In genomic region chr19:58546131-58546530, GRCh38 we compare ENCODE assay signal across 8 cellular contexts. TPM values are rescaled to one million over a fixed set of nuclear protein-coding genes. Genes with fewer than 3 reads are reported as not detected.
DNase-seq lines count a peak whose midpoint lies in the region; ATAC-seq, FAIRE-seq and TF ChIP-seq lines count a peak whose summit lies in the region.

No MANE protein-coding gene starts in this region.

- H2AFZ ChIP-seq in MM.1S (ENCODE audit: low read length) (no peak overlapping the region), neural cell (ENCODE audit: low read depth, low read length) (no peak overlapping the region)

- FAIRE-seq in urothelium cell line (lab: Jason Lieb, UNC) = no peak

- H4K20me1 ChIP-seq in MM.1S (ENCODE audit: insufficient read depth, low read length) = peaks cover 35% of the 10 kb centered on the region
- peaks cover 39% of the 10 kb centered on the region for H4K20me1 ChIP-seq in neural cell (ENCODE audit: insufficient read depth)

- peak overlapping the region; percentile 53 for H3K4me2 ChIP-seq in MM.1S (ENCODE audit: low read depth, low read length)
- peak overlapping the region; percentile 72 for H3K4me2 ChIP-seq in neural cell (ENCODE audit: low read length)

- H3K4me3 ChIP-seq in MM.1S (ENCODE audit: low read length) = peak overlapping the region; percentile 89
- H3K4me3 ChIP-seq in effector memory CD4-positive, alpha-beta T cell (ENCODE audit: insufficient read depth, low read depth, low read length, poor library complexity, severe bottlenecking) = peak overlapping the region; percentile 66
- H3K4me3 ChIP-seq in neural cell (ENCODE audit: low read length) = peak overlapping the region; percentile 96

- H3K9ac ChIP-seq in MM.1S (ENCODE audit: low read length) = peak overlapping the region; percentile 77; the same call in 1 of the 2 replicates
- peak overlapping the region; percentile 81 for H3K9ac ChIP-seq in neural cell (ENCODE audit: low read length)

- H3K4me1 ChIP-seq in MM.1S (ENCODE audit: low read length) = peaks cover 11% of the 10 kb centered on the region
- H3K4me1 ChIP-seq in effector memory CD4-positive, alpha-beta T cell (ENCODE audit: control insufficient read depth, insufficient read depth, low read length, poor library complexity, severe bottlenecking) = peaks cover 24% of the 10 kb centered on the region

- H3K9me3 ChIP-seq in MM.1S (replicated peaks; ENCODE audit: insufficient read depth, low read length) (no peaks in the 10 kb centered on the region), neural cell (ENCODE audit: low read length) (no peaks in the 10 kb centered on the region)
- no peaks in the 10 kb centered on the region for H3K9me3 ChIP-seq in effector memory CD4-positive, alpha-beta T cell (ENCODE audit: control insufficient read depth, low read length)

- peaks cover 14% of the 10 kb centered on the region; the same call in 1 of the 2 replicates for H3F3A ChIP-seq in MM.1S (ENCODE audit: insufficient read depth, low read length)
- no peaks in the 10 kb centered on the region for H3F3A ChIP-seq in neural cell (ENCODE audit: insufficient read depth, low read length, poor library complexity, severe bottlenecking)

- no peak for TF ChIP-seq EP300 in neural cell (conservative IDR thresholded peaks at IDR 0.05; ENCODE audit: poor library complexity, severe bottlenecking)

- peak overlapping the region; percentile 92 for H3K27ac ChIP-seq in C4-2B
- H3K27ac ChIP-seq in MM.1S (ENCODE audit: low read length) = no peak overlapping the region
- peak overlapping the region; percentile 65 for H3K27ac ChIP-seq in effector memory CD4-positive, alpha-beta T cell (ENCODE audit: insufficient read depth, low read length, poor library complexity, severe bottlenecking)
- H3K27ac ChIP-seq in neural cell (ENCODE audit: low read length) = no peak overlapping the region

- H3K9me2 ChIP-seq in MM.1S (replicated peaks; ENCODE audit: insufficient read depth, low read length) (no peaks in the 10 kb centered on the region), neural cell (ENCODE audit: insufficient read depth, low read length) (no peaks in the 10 kb centered on the region)

- no peaks in the 10 kb centered on the region; the same call in 1 of the 2 replicates for H3K27me3 ChIP-seq in MM.1S (replicated peaks; ENCODE audit: insufficient read depth, low read length)
- H3K27me3 ChIP-seq in effector memory CD4-positive, alpha-beta T cell (replicated peaks; ENCODE audit: control insufficient read depth, insufficient read depth, low read length, poor library complexity, severe bottlenecking) = no peaks in the 10 kb centered on the region
- no peaks in the 10 kb centered on the region for H3K27me3 ChIP-seq in neural cell (ENCODE audit: insufficient read depth, low read depth, low read length)

- H3K36me3 ChIP-seq in MM.1S (replicated peaks; ENCODE audit: insufficient read depth, low read length) (peaks cover 27% of the 10 kb centered on the region), neural cell (ENCODE audit: insufficient read depth, low read length) (no peaks in the 10 kb centered on the region)
- peaks cover 42% of the 10 kb centered on the region for H3K36me3 ChIP-seq in effector memory CD4-positive, alpha-beta T cell (ENCODE audit: control insufficient read depth, insufficient read depth, low read length)

- DNase-seq in MM.1S = no peak
- DNase-seq in effector memory CD4-positive, alpha-beta T cell = no peak
- DNase-seq in urothelium cell line (ENCODE audit: low spot score) = no peak

- peaks cover 55% of the 10 kb centered on the region for H3K79me2 ChIP-seq in MM.1S (ENCODE audit: low read length)
- peaks cover 33% of the 10 kb centered on the region for H3K79me2 ChIP-seq in neural cell (replicated peaks; ENCODE audit: insufficient read depth, low read length)

- ATAC-seq in HG03342 (IDR thresholded peaks at IDR 0.05; ENCODE audit: unreplicated experiment) = no peak
- no peak for ATAC-seq in HG03280 (IDR thresholded peaks at IDR 0.05; ENCODE audit: unreplicated experiment)
- no peak for ATAC-seq in GM21825 (IDR thresholded peaks at IDR 0.05; ENCODE audit: unreplicated experiment)

- no peak for TF ChIP-seq CTCF in C4-2B (conservative IDR thresholded peaks at IDR 0.05)
- TF ChIP-seq CTCF in MM.1S (IDR thresholded peaks at IDR 0.05; ENCODE audit: low read length) = no peak
- no peak for TF ChIP-seq CTCF in neural cell (IDR thresholded peaks at IDR 0.05; ENCODE audit: poor library complexity, severe bottlenecking)

- no peak for TF ChIP-seq RAD21 in neural cell (conservative IDR thresholded peaks at IDR 0.05)

TF ChIP-seq in neural cell, 6 proteins besides CTCF, POLR2A, EP300 and RAD21:
- TF ChIP-seq TAF1 (IDR thresholded peaks at IDR 0.05; ENCODE audit: low read depth) = no peak
- TF ChIP-seq REST (IDR thresholded peaks at IDR 0.05; ENCODE audit: borderline replicate concordance) = no peak
- no peak for TF ChIP-seq MXI1 (conservative IDR thresholded peaks at IDR 0.05; ENCODE audit: poor library complexity, severe bottlenecking)
- TF ChIP-seq EZH2 (IDR thresholded peaks at IDR 0.05; ENCODE audit: borderline replicate concordance, insufficient read depth, low read length, poor library complexity, severe bottlenecking) = no peak
- no peak for TF ChIP-seq POLR2AphosphoS5 (IDR thresholded peaks at IDR 0.05)
- no peak for TF ChIP-seq SMC3 (conservative IDR thresholded peaks at IDR 0.05; ENCODE audit: poor library complexity)

RNA-seq across cellular contexts. Expression of gene TRIM28, which starts 2.3 kb away (rescaled TPM):
- 227 and 256 TPM in 2 replicates for polyA plus RNA-seq in neural cell
- polyA minus RNA-seq in neural cell = 305 and 312 TPM in 2 replicates

RNA-seq across cellular contexts. Expression of gene CHMP2A, which starts 8.8 kb away (rescaled TPM):
- 176 and 189 TPM in 2 replicates for polyA plus RNA-seq in neural cell
- 69.9 and 71.0 TPM in 2 replicates for polyA minus RNA-seq in neural cell

RNA-seq across cellular contexts. Expression of gene UBE2M, which starts 12.3 kb away (rescaled TPM):
- polyA plus RNA-seq in neural cell = 138 and 151 TPM in 2 replicates
- polyA minus RNA-seq in neural cell = 77.9 and 82.3 TPM in 2 replicates

RNA-seq across cellular contexts. Expression of gene ZBTB45, which starts 26.5 kb away (rescaled TPM):
- polyA plus RNA-seq in neural cell = 5.5 and 6.8 TPM in 2 replicates
- 7.8 and 10.0 TPM in 2 replicates for polyA minus RNA-seq in neural cell

RNA-seq across cellular contexts. Expression of gene MZF1, which starts 27.0 kb away (rescaled TPM):
- polyA plus RNA-seq in neural cell = 74.6 and 80.8 TPM in 2 replicates
- polyA minus RNA-seq in neural cell = 36.1 and 40.2 TPM in 2 replicates

Comparison
In these comparisons a context has a peak if more than half of its experiments do, and no peak if none do; other contexts are left out.
1. H3K27ac ChIP-seq: peak in C4-2B (single experiment) and effector memory CD4-positive, alpha-beta T cell (single experiment); none in MM.1S (single experiment) and neural cell (single experiment).
2. Peak in every context shown above with its lines, with median percentiles within 50 percentile points of each other: H3K4me3 ChIP-seq.